ENCODE assay signal across 9 cellular contexts in the genomic region with DNA sequence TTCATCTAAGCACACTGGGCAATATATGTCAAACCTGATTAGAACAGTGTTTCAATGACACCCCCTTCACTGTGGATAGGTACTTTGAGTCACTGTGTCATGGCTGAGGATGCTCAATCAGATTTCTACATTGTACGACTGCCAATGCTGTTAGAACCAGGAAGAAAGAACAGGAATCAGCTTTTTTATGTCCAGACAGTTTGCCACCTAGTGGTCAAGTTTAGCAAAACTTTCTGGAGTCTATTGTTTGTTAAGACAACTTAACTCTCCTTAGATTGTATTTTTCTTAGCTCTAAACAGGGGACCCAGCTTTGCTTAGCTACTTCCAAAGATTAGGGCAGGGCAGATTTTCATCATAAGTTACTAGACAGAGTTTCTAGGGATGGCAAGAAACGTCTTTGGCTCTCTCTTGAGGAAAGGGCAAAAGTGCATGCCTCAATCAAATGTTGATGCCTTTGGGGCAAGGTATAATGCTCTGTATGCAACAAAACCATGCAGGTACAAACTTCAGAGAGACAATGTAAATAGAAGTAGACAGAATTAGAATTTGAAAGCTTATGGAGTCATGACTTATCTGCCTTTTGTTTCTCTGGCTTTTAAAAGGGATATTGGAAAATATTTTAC. TPM values are rescaled to one million over a fixed set of nuclear protein-coding genes. Genes with fewer than 3 reads are reported as not detected.
A peak's percentile ranks its signal among the peaks of the same experiment; 100 is the strongest.
DNase-seq lines count a peak whose midpoint lies in the region; ATAC-seq, FAIRE-seq and TF ChIP-seq lines count a peak whose summit lies in the region.
"Had no signal": no experiment of that assay in that cellular context is flagged by ENCODE, and none has a peak within 500 bp of the region (broad histone marks: within the 10 kb centered on the region; RNA-seq: fewer than 3 reads in every experiment).

No MANE protein-coding gene starts in this region.

- peak; percentile 45 for ATAC-seq in HG03060 (IDR thresholded peaks at IDR 0.05; ENCODE audit: low read depth, unreplicated experiment)
- ATAC-seq in stimulated activated naive B cell treated with anti-CD40 and anti-IgM and Interleukin-4, amounts not matched to agents 10 μg/mL and 1 μg/mL and 100 μg/mL, for 72 hours (replicated peaks): peak; percentile 48 to 55

- no peaks in the 10 kb centered on the region for H3K4me1 Mint-ChIP-seq in astrocyte (ENCODE audit: low read depth, unreplicated experiment)
- peaks cover 10 to 42% of the 10 kb centered on the region in 2 donors for H3K4me1 Mint-ChIP-seq in stimulated activated naive B cell treated with anti-CD40 and anti-IgM and Interleukin-4, amounts not matched to agents 10 μg/mL and 1 μg/mL and 100 μg/mL, for 72 hours

- H3K27me3 Mint-ChIP-seq in astrocyte (ENCODE audit: low read depth, unreplicated experiment): no peaks in the 10 kb centered on the region
- no peaks in the 10 kb centered on the region for H3K27me3 Mint-ChIP-seq in stimulated activated naive B cell treated with anti-CD40 and anti-IgM and Interleukin-4, amounts not matched to agents 10 μg/mL and 1 μg/mL and 100 μg/mL, for 72 hours

- no peaks in the 10 kb centered on the region for H3K27me3 ChIP-seq in astrocyte (ENCODE audit: insufficient read depth, low read length)

- no peaks in the 10 kb centered on the region for H3K9me3 Mint-ChIP-seq in astrocyte (ENCODE audit: unreplicated experiment)
- no peaks in the 10 kb centered on the region for H3K9me3 Mint-ChIP-seq in stimulated activated naive B cell treated with anti-CD40 and anti-IgM and Interleukin-4, amounts not matched to agents 10 μg/mL and 1 μg/mL and 100 μg/mL, for 72 hours

- no peaks in the 10 kb centered on the region for H3K4me1 ChIP-seq in astrocyte (ENCODE audit: insufficient read depth, low read length)

- H3K4me3 Mint-ChIP-seq in astrocyte (ENCODE audit: unreplicated experiment): no peak overlapping the region
- no peak overlapping the region for H3K4me3 Mint-ChIP-seq in stimulated activated naive B cell treated with anti-CD40 and anti-IgM and Interleukin-4, amounts not matched to agents 10 μg/mL and 1 μg/mL and 100 μg/mL, for 72 hours

- no peaks in the 10 kb centered on the region for H3K9me3 ChIP-seq in astrocyte (ENCODE audit: insufficient read depth, low read depth, low read length)

- peak; percentile 65 for TF ChIP-seq CTCF in GM13977 (IDR thresholded peaks at IDR 0.05; ENCODE audit: extremely low read depth, insufficient read depth, missing control alignments)
- peak; percentile 73 for TF ChIP-seq CTCF in astrocyte (IDR thresholded peaks at IDR 0.05; ENCODE audit: insufficient read depth, low read depth, low read length)

- H4K20me1 ChIP-seq in astrocyte (ENCODE audit: insufficient read depth, low read length): no peaks in the 10 kb centered on the region

- H3K9ac ChIP-seq in astrocyte (ENCODE audit: low read length): no peak overlapping the region

- H3K4me2 ChIP-seq in astrocyte (ENCODE audit: low read length): no peak overlapping the region

- H3K79me2 ChIP-seq in astrocyte (ENCODE audit: insufficient read depth, low read length): no peaks in the 10 kb centered on the region

- H3K4me3 ChIP-seq in astrocyte (ENCODE audit: insufficient read depth, low read depth, low read length): no peak overlapping the region

- no peak for FAIRE-seq in astrocyte (lab: Jason Lieb, UNC)
- FAIRE-seq: TTC549 had no signal

- no peak overlapping the region for H3K27ac Mint-ChIP-seq in astrocyte (ENCODE audit: unreplicated experiment)
- H3K27ac Mint-ChIP-seq in stimulated activated naive B cell treated with anti-CD40 and anti-IgM and Interleukin-4, amounts not matched to agents 10 μg/mL and 1 μg/mL and 100 μg/mL, for 72 hours: no peak overlapping the region

- peak overlapping the region; percentile 25 for H2AFZ ChIP-seq in astrocyte (ENCODE audit: low read depth, low read length)

- H3K27ac ChIP-seq in astrocyte (ENCODE audit: low read depth, low read length): no peak overlapping the region

- in situ Hi-C loops in GM13977 (cut with MboI; ENCODE audit: low pct_unique_long_range_greater_than_20kb, low sequenced_read_pairs, unreplicated experiment): loop anchor here (10.0 kb wide), 1 partner anchor 625 kb away; no protein-coding TSS in a partner anchor

- no peaks in the 10 kb centered on the region for H3K36me3 ChIP-seq in astrocyte (ENCODE audit: insufficient read depth, low read length)

- no peaks in the 10 kb centered on the region for H3K36me3 Mint-ChIP-seq in astrocyte (ENCODE audit: low read depth, unreplicated experiment)
- H3K36me3 Mint-ChIP-seq in stimulated activated naive B cell treated with anti-CD40 and anti-IgM and Interleukin-4, amounts not matched to agents 10 μg/mL and 1 μg/mL and 100 μg/mL, for 72 hours: no peaks in the 10 kb centered on the region

- DNase-seq in CD1c-positive myeloid dendritic cell (ENCODE audit: extremely low spot score) (peak; percentile 59), GM13977 (ENCODE audit: low spot score) (peak; percentile 21), NCI-H2227 (lab: John Stamatoyannopoulos, UW; ENCODE audit: unreplicated experiment) (peak; percentile 60), astrocyte (ENCODE audit: low read depth) (peak; percentile 42), inferior parietal cortex (ENCODE audit: extremely low spot score) (peak; percentile 79)
- DNase-seq in stimulated activated naive B cell treated with anti-CD40 and anti-IgM and Interleukin-4, amounts not matched to agents 10 μg/mL and 1 μg/mL and 100 μg/mL, for 72 hours: peak; percentile 13
- DNase-seq in stimulated activated CD4-positive, alpha-beta T cell treated with anti-CD3 and anti-CD28 coated beads, Interleukin-4, amount 100 ng/mL, for 1 hour: no peak

RNA-seq across cellular contexts. Expression of a gene that starts 40.5 kb away (rescaled TPM):
- total RNA-seq in astrocyte: not detected in 2 replicates
